26 cellular contexts compared by ENCODE assay signal in genomic region chr11:66964495-66964894, GRCh38. TPM values are rescaled to one million over a fixed set of nuclear protein-coding genes. Genes with fewer than 3 reads are reported as not detected.
"Had no signal": no experiment of that assay in that cellular context is flagged by ENCODE, and none has a peak within 500 bp of the region (broad histone marks: within the 10 kb centered on the region; RNA-seq: fewer than 3 reads in every experiment).

No MANE protein-coding gene starts in this region.

- H3K4me3 ChIP-seq: breast epithelium, SK-N-MC had no signal

- ATAC-seq: activated CD4-positive, alpha-beta T cell treated with anti-CD3 and anti-CD28 coated beads for 36 hours; PC-3; T-cell had no signal

- DNase-seq: activated CD4-positive, alpha-beta memory T cell treated with anti-CD3 and anti-CD28 coated beads, Interleukin-2, amount 10 ng/mL, durations not matched to agents 7 days and 5 days; activated CD4-positive, alpha-beta T cell treated with anti-CD3 and anti-CD28 coated beads for 36 hours; activated CD4-positive, alpha-beta T cell treated with anti-CD3 and anti-CD28 coated beads, Interleukin-2, amount 50 U/mL, for 1 hour; activated CD8-positive, alpha-beta memory T cell treated with anti-CD3 and anti-CD28 coated beads, Interleukin-2, amount 50 U/mL, for 48 hours; activated effector memory CD4-positive, alpha-beta T cell treated with Interleukin-2 at 50 U/mL for 16 hours; activated naive CD4-positive, alpha-beta T cell; activated T-cell treated with anti-CD3 and anti-CD28 coated beads, Interleukin-2, amount 50 U/mL, for 1 hour; aorta; caudate nucleus; NCI-H1105; NCI-H1436; NCI-H1694 treated with DMSO at 0.1 percent for 48 hours; NCI-H2029 treated with DMSO at 0.1 percent for 48 hours; NCI-H524; PC-3; SHP77 treated with DMSO at 0.1 percent for 48 hours; T-cell had no signal

- H3K9me3 ChIP-seq: breast epithelium had no signal

- H3K27ac ChIP-seq: breast epithelium, KMS-11, SK-N-MC, VCaP had no signal

- H3K9ac ChIP-seq: KMS-11 had no signal

- FAIRE-seq: RCC 7860 had no signal

- H3K27me3 ChIP-seq: breast epithelium had no signal

- H3K4me1 ChIP-seq: breast epithelium had no signal

- H3K36me3 ChIP-seq: breast epithelium had no signal

- H3K4me2 ChIP-seq: KMS-11 had no signal

RNA-seq across cellular contexts. Expression of gene C11orf86, which starts 10.6 kb away (rescaled TPM):
- total RNA-seq: activated CD4-positive, alpha-beta memory T cell treated with anti-CD3 and anti-CD28 coated beads, Interleukin-2, amount 10 ng/mL, durations not matched to agents 7 days and 5 days; activated CD4-positive, alpha-beta T cell treated with anti-CD3 and anti-CD28 coated beads for 36 hours; activated CD8-positive, alpha-beta memory T cell treated with anti-CD3 and anti-CD28 coated beads for 36 hours; aorta; breast epithelium; cerebellum; MCF 10A; PC-3; T-cell; T-helper 2 cell treated with Interferon-gamma antibody and Interleukin-4, amounts not matched to agents 100 ng/mL and 5 ng/mL, for 36 hours had no signal

RNA-seq across cellular contexts. Expression of gene SYT12, which starts 58.4 kb away (rescaled TPM):
- total RNA-seq: activated CD4-positive, alpha-beta memory T cell treated with anti-CD3 and anti-CD28 coated beads, Interleukin-2, amount 10 ng/mL, durations not matched to agents 7 days and 5 days; activated CD8-positive, alpha-beta memory T cell treated with anti-CD3 and anti-CD28 coated beads for 36 hours; T-helper 2 cell treated with Interferon-gamma antibody and Interleukin-4, amounts not matched to agents 100 ng/mL and 5 ng/mL, for 36 hours had no signal
